ENCODE assay signal across 15 cellular contexts in the genomic region with DNA sequence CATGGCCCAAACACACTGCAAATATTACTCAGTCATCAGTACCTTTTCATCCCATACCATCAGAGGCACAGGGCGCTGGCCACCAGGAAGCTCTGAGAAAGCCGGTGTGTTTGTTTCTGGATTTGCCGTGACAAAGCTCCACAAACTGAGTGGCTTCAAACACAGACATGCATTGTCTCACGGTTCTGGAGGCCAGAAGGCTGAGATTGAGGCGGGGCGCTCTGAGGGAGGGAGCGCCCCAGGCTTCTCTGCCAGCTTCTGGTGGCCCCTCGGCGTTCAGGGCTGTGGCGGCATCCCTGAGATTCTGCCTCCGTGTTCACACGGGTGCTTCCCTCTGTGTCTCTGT. TPM values are rescaled to one million over a fixed set of nuclear protein-coding genes. Genes with fewer than 3 reads are reported as not detected.
"Had no signal": no experiment of that assay in that cellular context is flagged by ENCODE, and none has a peak within 500 bp of the region (broad histone marks: within the 10 kb centered on the region; RNA-seq: fewer than 3 reads in every experiment).

No MANE protein-coding gene starts in this region.

- H3K27ac Mint-ChIP-seq: activated CD4-positive, alpha-beta T cell treated with anti-CD3 and anti-CD28 coated beads, Interleukin-2, amount 10 ng/mL, durations not matched to agents 7 days and 5 days; activated naive CD4-positive, alpha-beta T cell treated with anti-CD3 and anti-CD28 coated beads for 36 hours; T-helper 1 cell treated with Interleukin-12 subunit alpha and Interleukin-12 subunit beta and Interleukin-4 antibody, amounts not matched to agents 30 μg/mL and 1 μg/mL, for 36 hours had no signal

- ATAC-seq: gastroesophageal sphincter, pancreas had no signal

- H3K4me3 ChIP-seq: colonic mucosa, gastroesophageal sphincter, lung, pancreas, stomach, vagina had no signal

- FAIRE-seq: pancreas had no signal

- H3K27ac ChIP-seq: colonic mucosa, pancreas, vagina had no signal

- H3K36me3 ChIP-seq: colonic mucosa, gastroesophageal sphincter, pancreas, stomach, vagina had no signal

- H3K9me3 Mint-ChIP-seq: activated CD4-positive, alpha-beta T cell treated with anti-CD3 and anti-CD28 coated beads, Interleukin-2, amount 10 ng/mL, durations not matched to agents 7 days and 5 days; activated naive CD4-positive, alpha-beta T cell treated with anti-CD3 and anti-CD28 coated beads for 36 hours; T-helper 1 cell treated with Interleukin-12 subunit alpha and Interleukin-12 subunit beta and Interleukin-4 antibody, amounts not matched to agents 30 μg/mL and 1 μg/mL, for 36 hours had no signal

- H3K9me3 ChIP-seq: colonic mucosa, gastroesophageal sphincter, pancreas, stomach, vagina had no signal

- DNase-seq: activated CD4-positive, alpha-beta T cell treated with anti-CD3 and anti-CD28 coated beads, Interleukin-2, amount 10 ng/mL, durations not matched to agents 7 days and 5 days; activated CD4-positive, CD25-positive, alpha-beta regulatory T cell; activated CD8-positive, alpha-beta memory T cell treated with anti-CD3 and anti-CD28 coated beads for 24 hours; activated naive CD4-positive, alpha-beta T cell treated with anti-CD3 and anti-CD28 coated beads for 36 hours; caudate nucleus; colonic mucosa; effector CD4-positive, alpha-beta T cell; hippocampal formation; pancreas; stomach had no signal

- H3K27me3 ChIP-seq: colonic mucosa, gastroesophageal sphincter, pancreas, stomach, vagina had no signal

- H3K4me3 Mint-ChIP-seq: activated CD4-positive, alpha-beta T cell treated with anti-CD3 and anti-CD28 coated beads, Interleukin-2, amount 10 ng/mL, durations not matched to agents 7 days and 5 days; activated naive CD4-positive, alpha-beta T cell treated with anti-CD3 and anti-CD28 coated beads for 36 hours; T-helper 1 cell treated with Interleukin-12 subunit alpha and Interleukin-12 subunit beta and Interleukin-4 antibody, amounts not matched to agents 30 μg/mL and 1 μg/mL, for 36 hours had no signal

RNA-seq across cellular contexts. Expression of gene AMZ1, which starts 59.9 kb away (rescaled TPM):
- polyA plus RNA-seq: neural cell, stomach had no signal
